ENCODE assay signal across 10 cellular contexts in genomic region chr7:158740013-158740656, GRCh38. TPM values are rescaled to one million over a fixed set of nuclear protein-coding genes. Genes with fewer than 3 reads are reported as not detected.
DNase-seq lines count a peak whose midpoint lies in the region; ATAC-seq and TF ChIP-seq lines count a peak whose summit lies in the region.
"Had no signal": no experiment of that assay in that cellular context is flagged by ENCODE, and none has a peak within 500 bp of the region (broad histone marks: within the 10 kb centered on the region; RNA-seq: fewer than 3 reads in every experiment).

No MANE protein-coding gene starts in this region.

- H3K4me1 Mint-ChIP-seq in activated CD4-positive, alpha-beta memory T cell treated with anti-CD3 and anti-CD28 coated beads for 36 hours (ENCODE audit: low read depth), result peaks cover 2% of the 10 kb centered on the region

- no peak for TF ChIP-seq EP300 in stomach (IDR thresholded peaks at IDR 0.05)

- peaks cover 40% of the 10 kb centered on the region for H3K36me3 Mint-ChIP-seq in activated CD4-positive, alpha-beta memory T cell treated with anti-CD3 and anti-CD28 coated beads for 36 hours

- no peak overlapping the region for H3K4me3 ChIP-seq in right cardiac atrium (ENCODE audit: low read length)
- H3K4me3 ChIP-seq in stomach, result no peak overlapping the region
- no peak overlapping the region for H3K4me3 ChIP-seq in WERI-Rb-1 (ENCODE audit: low read depth, low read length)

- H3K9me3 ChIP-seq in right cardiac atrium (ENCODE audit: control insufficient read depth, low read length) (no peaks in the 10 kb centered on the region), stomach (no peaks in the 10 kb centered on the region), WERI-Rb-1 (ENCODE audit: severe bottlenecking) (no peaks in the 10 kb centered on the region)

- POLR2A ChIA-PET in activated CD4-positive, alpha-beta memory T cell treated with anti-CD3 and anti-CD28 coated beads for 36 hours (lab: Charles Lee), result interaction anchor here (0.6 kb wide), 1 partner anchor 10 kb away, joined by 3 read pairs; no protein-coding TSS in a partner anchor

- peak overlapping the region; percentile 34 for H3K27ac Mint-ChIP-seq in activated CD4-positive, alpha-beta memory T cell treated with anti-CD3 and anti-CD28 coated beads for 36 hours
- H3K27ac Mint-ChIP-seq: T-helper 1 cell treated with Interleukin-12 subunit alpha and Interleukin-12 subunit beta and Interleukin-4 antibody, amounts not matched to agents 30 μg/mL and 1 μg/mL, for 36 hours had no signal

- H3K4me1 ChIP-seq in right cardiac atrium (ENCODE audit: control insufficient read depth, insufficient read depth, low read length), result no peaks in the 10 kb centered on the region
- H3K4me1 ChIP-seq in stomach, result peaks cover 7 to 24% (median 11%) of the 10 kb centered on the region in 4 donors

- intact Hi-C loops in activated CD4-positive, alpha-beta memory T cell treated with anti-CD3 and anti-CD28 coated beads for 36 hours (cut with micrococcal nuclease), result no loop called here
- intact Hi-C loops in right cardiac atrium (cut with DNase I), result no loop called here
- intact Hi-C loops in stomach (cut with DNase I; ENCODE audit: low total_unique reads), result no loop called here

- CTCF ChIA-PET in activated CD4-positive, alpha-beta memory T cell treated with anti-CD3 and anti-CD28 coated beads for 36 hours (lab: Charles Lee), result interaction anchor here (1.0 kb wide), 1 partner anchor 35 kb away, joined by 3 read pairs; the partner anchor contains the start of gene NCAPG2

- DNase-seq in activated CD8-positive, alpha-beta memory T cell treated with anti-CD3 and anti-CD28 coated beads for 24 hours, result peak; percentile 50
- no peak for DNase-seq in activated CD8-positive, alpha-beta memory T cell treated with anti-CD3 and anti-CD28 coated beads, Interleukin-2, amount 50 U/mL, for 48 hours
- no peak for DNase-seq in activated CD4-positive, alpha-beta memory T cell treated with anti-CD3 and anti-CD28 coated beads for 36 hours
- DNase-seq in right cardiac atrium (peak; percentile 53 to 69 (median 66)), stomach (peak; percentile 27), WERI-Rb-1 (no peak)
- DNase-seq: CD8-positive, alpha-beta memory T cell had no signal

- no peak for TF ChIP-seq POLR2A in stomach (IDR thresholded peaks at IDR 0.05)

- H3K36me3 ChIP-seq in stomach (peaks cover 60 to 100% (median 100%) of the 10 kb centered on the region in 4 donors), WERI-Rb-1 (peaks cover 24% of the 10 kb centered on the region)

- H3K27ac ChIP-seq in right cardiac atrium (ENCODE audit: low read length), result no peak overlapping the region
- peak overlapping the region in 4 of 5 donors; percentile 50 to 68 (median 58) for H3K27ac ChIP-seq in stomach
- no peak overlapping the region for H3K27ac ChIP-seq in WERI-Rb-1

- no peaks in the 10 kb centered on the region for H3K27me3 Mint-ChIP-seq in activated CD4-positive, alpha-beta memory T cell treated with anti-CD3 and anti-CD28 coated beads for 36 hours
- H3K27me3 Mint-ChIP-seq: CD8-positive, alpha-beta memory T cell had no signal

- H3K4me3 Mint-ChIP-seq in activated CD4-positive, alpha-beta memory T cell treated with anti-CD3 and anti-CD28 coated beads for 36 hours, result no peak overlapping the region
- H3K4me3 Mint-ChIP-seq: CD8-positive, alpha-beta memory T cell; T-helper 1 cell treated with Interleukin-12 subunit alpha and Interleukin-12 subunit beta and Interleukin-4 antibody, amounts not matched to agents 30 μg/mL and 1 μg/mL, for 36 hours had no signal

- H3K9me3 Mint-ChIP-seq in activated CD4-positive, alpha-beta memory T cell treated with anti-CD3 and anti-CD28 coated beads for 36 hours, result no peaks in the 10 kb centered on the region
- H3K9me3 Mint-ChIP-seq: CD8-positive, alpha-beta memory T cell; T-helper 1 cell treated with Interleukin-12 subunit alpha and Interleukin-12 subunit beta and Interleukin-4 antibody, amounts not matched to agents 30 μg/mL and 1 μg/mL, for 36 hours had no signal

- ATAC-seq in right cardiac atrium (peak; percentile 64 to 80), HG02885 (IDR thresholded peaks at IDR 0.05; ENCODE audit: poor library complexity, unreplicated experiment) (no peak), GM19395 (IDR thresholded peaks at IDR 0.05; ENCODE audit: unreplicated experiment) (no peak)

- TF ChIP-seq CTCF in stomach (IDR thresholded peaks at IDR 0.05) (no peak), WERI-Rb-1 (IDR thresholded peaks at IDR 0.05; ENCODE audit: low read depth, low read length) (no peak)

- H3K27me3 ChIP-seq in right cardiac atrium (ENCODE audit: control insufficient read depth, insufficient read depth) (no peaks in the 10 kb centered on the region), stomach (no peaks in the 10 kb centered on the region), WERI-Rb-1 (ENCODE audit: insufficient read depth, low read depth, severe bottlenecking) (no peaks in the 10 kb centered on the region)

- WGBS in right cardiac atrium, result 53% methylated on average over 15 of the region's 15 CpGs
- 59 to 67% (median 64%) methylated on average over 7 to 15 of the region's 15 CpGs for WGBS in stomach, 5 donors

RNA-seq across cellular contexts. Expression of gene NCAPG2, which starts 35.5 kb away (rescaled TPM):
- 100 to 1,000 TPM; 145 to 149 TPM for total RNA-seq in activated CD4-positive, alpha-beta memory T cell treated with anti-CD3 and anti-CD28 coated beads for 36 hours
- total RNA-seq in right cardiac atrium, result 1 to 10 TPM; 5.3 to 8.5 (median 6.8) TPM
- 2.3 TPM for polyA plus RNA-seq in right cardiac atrium
- 10 to 100 TPM in 4 of 5 donors, 1 to 10 TPM in 1; 4.9 to 24.2 (median 21.6) TPM for total RNA-seq in stomach
- 1 to 10 TPM; 2.6 to 4.0 (median 4.0) TPM for polyA plus RNA-seq in stomach

Comparison
In these comparisons a context has a peak if more than half of its experiments do, and no peak if none do; other contexts are left out.
1. DNase-seq: peak in activated CD8-positive, alpha-beta memory T cell treated with anti-CD3 and anti-CD28 coated beads for 24 hours (single experiment), right cardiac atrium (3 of 3) and stomach (single experiment); none in activated CD8-positive, alpha-beta memory T cell treated with anti-CD3 and anti-CD28 coated beads, Interleukin-2, amount 50 U/mL, for 48 hours (single experiment), activated CD4-positive, alpha-beta memory T cell treated with anti-CD3 and anti-CD28 coated beads for 36 hours (single experiment) and WERI-Rb-1 (single experiment).
2. ATAC-seq: peak in right cardiac atrium (2 of 2); none in HG02885 (single experiment) and GM19395 (single experiment).
3. H3K27ac ChIP-seq: peak in stomach (4 of 5); none in right cardiac atrium (single experiment) and WERI-Rb-1 (single experiment).
4. RNA of gene NCAPG2, which starts 35.5 kb away (total RNA-seq): 145 to 149 TPM in activated CD4-positive, alpha-beta memory T cell treated with anti-CD3 and anti-CD28 coated beads for 36 hours; 4.9 to 24.2 TPM in stomach and 5.3 to 8.5 TPM in right cardiac atrium; every median in the first group is over 4 times any median in the second.